3 cellular contexts compared by ENCODE assay signal in the genomic region with DNA sequence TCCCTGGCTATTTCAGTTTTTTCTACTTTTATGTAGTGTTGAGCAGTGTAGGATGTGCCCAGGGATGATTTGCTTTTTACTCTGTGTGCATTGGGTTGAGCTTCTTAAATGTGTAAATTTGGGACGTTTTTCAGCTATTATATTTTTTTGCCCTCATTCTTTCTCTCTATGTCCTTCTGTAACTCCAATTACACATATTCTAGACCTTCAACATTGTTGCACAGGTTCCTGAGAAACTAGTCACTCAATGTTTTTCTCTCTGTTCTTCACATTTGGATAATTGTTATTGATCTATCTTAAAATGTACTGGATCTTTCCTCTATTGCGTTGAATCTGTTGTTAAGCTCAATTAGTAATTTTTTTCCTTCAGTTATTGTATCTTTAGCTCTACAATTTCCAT.
"Had no signal": no experiment of that assay in that cellular context is flagged by ENCODE, and none has a peak within 500 bp of the region (broad histone marks: within the 10 kb centered on the region; RNA-seq: fewer than 3 reads in every experiment).

No MANE protein-coding gene starts in this region.

- DNase-seq: GDM1, GF-D8 had no signal

- H3K4me3 ChIP-seq: GM12878 had no signal

- ATAC-seq: GM12878 had no signal
